22 cellular contexts compared by ENCODE assay signal in genomic region chr2:236045264-236046235, GRCh38.
DNase-seq lines count a peak whose midpoint lies in the region; ATAC-seq and TF ChIP-seq lines count a peak whose summit lies in the region.
"Had no signal": no experiment of that assay in that cellular context is flagged by ENCODE, and none has a peak within 500 bp of the region (broad histone marks: within the 10 kb centered on the region; RNA-seq: fewer than 3 reads in every experiment).

No MANE protein-coding gene starts in this region.

- H3K36me3 ChIP-seq in colonic mucosa = no peaks in the 10 kb centered on the region
- H3K36me3 ChIP-seq: BE2C, neutrophil had no signal

- no peaks in the 10 kb centered on the region for H3K27me3 ChIP-seq in colonic mucosa
- H3K27me3 ChIP-seq: BE2C, cardiac muscle cell, neutrophil had no signal

- intact Hi-C loops in colonic mucosa (cut with DNase I) = no loop called here

- H3K9me3 Mint-ChIP-seq in stimulated activated memory B cell treated with anti-CD40 and anti-IgM and Interleukin-4, amounts not matched to agents 10 μg/mL and 1 μg/mL and 100 μg/mL, for 72 hours = peaks cover 6% of the 10 kb centered on the region
- H3K9me3 Mint-ChIP-seq: activated T-cell treated with anti-CD3 and anti-CD28 coated beads, Interleukin-2, amount 50 U/mL, for 24 hours had no signal

- no peak overlapping the region for H3K4me3 Mint-ChIP-seq in stimulated activated memory B cell treated with anti-CD40 and anti-IgM and Interleukin-4, amounts not matched to agents 10 μg/mL and 1 μg/mL and 100 μg/mL, for 72 hours
- H3K4me3 Mint-ChIP-seq: activated T-cell treated with anti-CD3 and anti-CD28 coated beads, Interleukin-2, amount 50 U/mL, for 24 hours had no signal

- CTCF ChIA-PET in RWPE1 (lab: Yijun Ruan, JAX) (interaction anchor here (0.7 kb wide), 1 partner anchor 51 kb away, joined by 4 read pairs; no protein-coding TSS in a partner anchor), GM10248 (lab: Yijun Ruan, JAX) (interaction anchor here (0.6 kb wide), 1 partner anchor 156 kb away, joined by 3 read pairs; no protein-coding TSS in a partner anchor)

- no peaks in the 10 kb centered on the region for H3K4me1 Mint-ChIP-seq in stimulated activated memory B cell treated with anti-CD40 and anti-IgM and Interleukin-4, amounts not matched to agents 10 μg/mL and 1 μg/mL and 100 μg/mL, for 72 hours

- POLR2A ChIA-PET in RWPE1 (lab: Yijun Ruan, JAX; ENCODE audit: low non-redundant PET) (no interaction called here), GM10248 (lab: Yijun Ruan, JAX) (no interaction called here)

- H3K27me3 Mint-ChIP-seq in stimulated activated memory B cell treated with anti-CD40 and anti-IgM and Interleukin-4, amounts not matched to agents 10 μg/mL and 1 μg/mL and 100 μg/mL, for 72 hours = no peaks in the 10 kb centered on the region

- no peaks in the 10 kb centered on the region for H3K9me3 ChIP-seq in colonic mucosa
- H3K9me3 ChIP-seq: A549, BE2C, Caco-2, neutrophil had no signal

- H3K9ac ChIP-seq in colonic mucosa (ENCODE audit: low read depth in 2 of 2, low read length in 2 of 2) = no peak overlapping the region

- no peak overlapping the region for H3K27ac Mint-ChIP-seq in stimulated activated memory B cell treated with anti-CD40 and anti-IgM and Interleukin-4, amounts not matched to agents 10 μg/mL and 1 μg/mL and 100 μg/mL, for 72 hours
- H3K27ac Mint-ChIP-seq: activated T-cell treated with anti-CD3 and anti-CD28 coated beads, Interleukin-2, amount 50 U/mL, for 24 hours; IgD-negative memory B cell had no signal

- H3K36me3 Mint-ChIP-seq in stimulated activated memory B cell treated with anti-CD40 and anti-IgM and Interleukin-4, amounts not matched to agents 10 μg/mL and 1 μg/mL and 100 μg/mL, for 72 hours = no peaks in the 10 kb centered on the region
- H3K36me3 Mint-ChIP-seq: IgD-negative memory B cell had no signal

- H3K4me1 ChIP-seq in colonic mucosa = no peaks in the 10 kb centered on the region
- H3K4me1 ChIP-seq: BE2C had no signal

- TF ChIP-seq CTCF in RWPE1 (conservative IDR thresholded peaks at IDR 0.05; ENCODE audit: low read depth) (no peak), colonic mucosa (IDR thresholded peaks at IDR 0.05) (no peak), GM10248 (IDR thresholded peaks at IDR 0.05; ENCODE audit: control extremely low read depth, extremely low read depth, low read depth, missing control alignments) (no peak)

- H3K27ac ChIP-seq in RWPE1 = no peak overlapping the region
- no peak overlapping the region for H3K27ac ChIP-seq in colonic mucosa
- H3K27ac ChIP-seq: A549, cardiac muscle cell, neutrophil had no signal

- peak; percentile 19 for DNase-seq in NCI-H82 (lab: John Stamatoyannopoulos, UW)
- no peak for DNase-seq in NCI-H82 treated with DMSO at 0.1 percent for 48 hours (lab: John Stamatoyannopoulos, UW; ENCODE audit: unreplicated experiment)
- DNase-seq in RWPE1 (ENCODE audit: low spot score) = peak; percentile 53
- peak; percentile 85 for DNase-seq in islet precursor cell
- DNase-seq in colonic mucosa = no peak
- DNase-seq in GM10248 (ENCODE audit: extremely low spot score) = no peak
- DNase-seq: activated naive CD4-positive, alpha-beta T cell; activated T-cell treated with anti-CD3 and anti-CD28 coated beads, Interleukin-2, amount 50 U/mL, for 24 hours; BE2C; Caco-2; foreskin melanocyte; left colon; midbrain; NCI-H1930; NCI-H446 treated with DMSO at 0.1 percent for 48 hours; T1000 had no signal

- H3K4me3 ChIP-seq in colonic mucosa = no peak overlapping the region
- H3K4me3 ChIP-seq: A549, cardiac muscle cell had no signal

- peak; percentile 5 for ATAC-seq in stimulated activated memory B cell treated with anti-CD40 and anti-IgM and Interleukin-4, amounts not matched to agents 10 μg/mL and 1 μg/mL and 100 μg/mL, for 72 hours
- ATAC-seq in GM21367 (IDR thresholded peaks at IDR 0.05; ENCODE audit: unreplicated experiment) = no peak
- ATAC-seq: A549, left colon had no signal

Comparison
In these comparisons a context has a peak if more than half of its experiments do, and no peak if none do; other contexts are left out.
1. DNase-seq: peak in NCI-H82 (single experiment), RWPE1 (single experiment) and islet precursor cell (single experiment); none in NCI-H82 treated with DMSO at 0.1 percent for 48 hours (single experiment), colonic mucosa (single experiment) and GM10248 (single experiment).